In the genomic region with DNA sequence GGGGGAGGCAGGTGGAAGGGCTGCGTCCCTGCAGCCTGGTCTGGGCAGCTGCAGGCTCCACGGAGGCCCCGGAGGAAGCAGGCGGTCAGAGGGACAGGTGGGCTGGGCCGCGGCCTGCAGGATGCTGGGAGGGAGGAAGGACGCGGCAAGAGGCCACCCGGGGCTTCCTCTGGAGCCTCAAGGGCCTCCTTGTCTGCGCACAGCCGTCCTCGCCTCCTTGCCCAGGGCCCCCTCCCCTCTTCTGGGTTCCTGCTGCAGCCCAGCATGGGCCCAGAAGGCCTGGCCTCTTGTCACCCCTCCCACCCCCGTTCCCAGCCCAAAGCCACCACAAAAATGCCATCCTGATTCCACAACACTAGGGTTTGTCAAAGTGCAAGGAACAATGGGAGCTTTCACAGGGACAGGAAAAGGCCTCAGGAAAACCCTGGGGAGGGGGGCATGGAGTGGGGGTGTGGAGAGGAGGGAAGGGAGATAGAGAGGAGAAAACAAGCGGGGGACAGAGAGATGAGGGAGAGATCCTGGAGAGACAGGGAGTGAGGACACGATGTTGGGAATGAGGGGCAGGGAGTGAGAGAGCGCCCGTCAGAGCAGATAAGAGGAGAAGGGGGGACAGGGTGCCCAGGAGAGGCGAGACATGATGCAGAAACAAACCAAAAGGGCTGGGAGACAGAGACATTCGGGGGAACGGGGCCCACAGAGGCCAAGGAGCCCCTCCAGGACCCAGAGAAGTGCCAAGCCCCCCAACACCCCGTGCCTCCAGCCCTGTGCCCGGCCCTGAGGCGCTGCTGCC, we compare ENCODE assay signal across 9 cellular contexts. TPM values are rescaled to one million over a fixed set of nuclear protein-coding genes. Genes with fewer than 3 reads are reported as not detected.
DNase-seq lines count a peak whose midpoint lies in the region; ATAC-seq and TF ChIP-seq lines count a peak whose summit lies in the region.
"Had no signal": no experiment of that assay in that cellular context is flagged by ENCODE, and none has a peak within 500 bp of the region (broad histone marks: within the 10 kb centered on the region; RNA-seq: fewer than 3 reads in every experiment).

No MANE protein-coding gene starts in this region.

- peak overlapping the region; percentile 36 for H3K27ac ChIP-seq in PC-3 (ENCODE audit: low read length)
- peak overlapping the region; percentile 65 to 76 for H3K27ac ChIP-seq in esophagus (ENCODE audit: low read depth in 2 of 2, low read length in 1 of 2)
- peak overlapping the region; percentile 72 to 89 for H3K27ac ChIP-seq in testis

- peaks cover 28% of the 10 kb centered on the region for H3K4me1 ChIP-seq in PC-3 (ENCODE audit: insufficient read depth, low read length)
- H3K4me1 ChIP-seq in esophagus (ENCODE audit: control insufficient read depth in 2 of 2, insufficient read depth in 2 of 2, low read length in 1 of 2), result peaks cover 14 to 34% of the 10 kb centered on the region in 2 donors
- H3K4me1 ChIP-seq in testis, result no peaks in the 10 kb centered on the region

- BruUV-seq in PC-3 (replicated peaks; lab: Mats Ljungman, UMichigan), result no TSS peak

- H3K9ac ChIP-seq in PC-3 (ENCODE audit: low read length), result 0 out of 2 replicates have a peak overlapping the region, but pooled peaks have one; percentile 1

- TF ChIP-seq CTCF in PC-3 (conservative IDR thresholded peaks at IDR 0.05; ENCODE audit: low read depth, low read length) (no peak), testis (IDR thresholded peaks at IDR 0.05) (no peak)

- H3K9me3 ChIP-seq in PC-3 (ENCODE audit: low read length) (no peaks in the 10 kb centered on the region), esophagus (ENCODE audit: control insufficient read depth in 2 of 2, insufficient read depth in 1 of 2, low read depth in 1 of 2, low read length in 1 of 2) (no peaks in the 10 kb centered on the region), testis (no peaks in the 10 kb centered on the region)
- H3K9me3 ChIP-seq: MG63 had no signal

- no peaks in the 10 kb centered on the region for H3K9me3 Mint-ChIP-seq in activated naive CD4-positive, alpha-beta T cell treated with anti-CD3 and anti-CD28 coated beads, Interleukin-2, amount 50 U/mL, for 72 hours

- no peaks in the 10 kb centered on the region for H3K36me3 Mint-ChIP-seq in activated naive CD4-positive, alpha-beta T cell treated with anti-CD3 and anti-CD28 coated beads, Interleukin-2, amount 50 U/mL, for 72 hours

- H3K79me2 ChIP-seq in PC-3 (ENCODE audit: low read length), result no peaks in the 10 kb centered on the region

- H3F3A ChIP-seq in PC-3 (ENCODE audit: low read length, unreplicated experiment), result no peaks in the 10 kb centered on the region

- H3K36me3 ChIP-seq in PC-3 (ENCODE audit: low read depth, low read length), result no peaks in the 10 kb centered on the region; the same call in 1 of the 2 replicates
- H3K36me3 ChIP-seq in esophagus (ENCODE audit: control insufficient read depth in 2 of 2, insufficient read depth in 2 of 2, low read length in 1 of 2), result no peaks in the 10 kb centered on the region
- H3K36me3 ChIP-seq in testis (ENCODE audit: low read depth, missing control alignments), result no peaks in the 10 kb centered on the region
- H3K36me3 ChIP-seq: MG63 had no signal

- H2AFZ ChIP-seq in PC-3 (ENCODE audit: low read length), result no peak overlapping the region

- H3K27me3 ChIP-seq in PC-3 (ENCODE audit: low read length) (no peaks in the 10 kb centered on the region), esophagus (ENCODE audit: control insufficient read depth in 1 of 2, insufficient read depth in 2 of 2, low read length in 2 of 2) (no peaks in the 10 kb centered on the region), testis (no peaks in the 10 kb centered on the region)
- H3K27me3 ChIP-seq: MG63 had no signal

- H3K4me3 ChIP-seq in PC-3 (ENCODE audit: low read length) (no peak overlapping the region), esophagus (ENCODE audit: low read depth in 1 of 2, low read length in 2 of 2) (no peak overlapping the region), testis (no peak overlapping the region)
- H3K4me3 ChIP-seq: MG63 had no signal

- no peak overlapping the region for H3K27ac Mint-ChIP-seq in activated naive CD4-positive, alpha-beta T cell treated with anti-CD3 and anti-CD28 coated beads, Interleukin-2, amount 50 U/mL, for 72 hours

- TF ChIP-seq POLR2A in testis (IDR thresholded peaks at IDR 0.05), result no peak

- peak; percentile 27 for ATAC-seq in PC-3
- no peak for ATAC-seq in activated naive CD4-positive, alpha-beta T cell treated with anti-CD3 and anti-CD28 coated beads, Interleukin-2, amount 50 U/mL, for 72 hours

- intact Hi-C loops in PC-3 (cut with micrococcal nuclease), result loop anchor here (1.0 kb wide), 2 partner anchors 41 to 85 kb away; no protein-coding TSS in a partner anchor
- intact Hi-C loops in testis (cut with DNase I; ENCODE audit: low total_unique reads), result loop anchor here (10.0 kb wide), 1 partner anchor 61 kb away; no protein-coding TSS in a partner anchor

- CTCF ChIA-PET in PC-3 (lab: Charles Lee), result interaction anchor here (0.5 to 1.0 kb wide), 3 partner anchors 30 to 64 kb away, joined by 3 to 8 read pairs (median 4); no protein-coding TSS in a partner anchor

- H4K20me1 ChIP-seq in PC-3 (ENCODE audit: low read length), result no peaks in the 10 kb centered on the region

- H3K9me2 ChIP-seq in PC-3 (replicated peaks; ENCODE audit: low read length), result no peaks in the 10 kb centered on the region

- H3K4me2 ChIP-seq in PC-3 (ENCODE audit: low read length), result peak overlapping the region; percentile 27

- DNase-seq in PC-3, result peak; percentile 82
- DNase-seq in lung microvascular endothelial cell (ENCODE audit: low read depth in 2 of 2), result peak; percentile 35 to 56
- DNase-seq in testis, result peak; percentile 53
- no peak for DNase-seq in activated CD8-positive, alpha-beta memory T cell treated with anti-CD3 and anti-CD28 coated beads for 24 hours
- no peak for DNase-seq in AG08395 (ENCODE audit: low spot score)
- DNase-seq in activated naive CD4-positive, alpha-beta T cell treated with anti-CD3 and anti-CD28 coated beads, Interleukin-2, amount 50 U/mL, for 72 hours (ENCODE audit: low spot score in 2 of 2), result no peak
- DNase-seq in NCI-H146 treated with DMSO at 0.1 percent for 48 hours (lab: John Stamatoyannopoulos, UW; ENCODE audit: unreplicated experiment), result no peak
- DNase-seq: MG63 had no signal

- 54 to 59% methylated on average over 19 to 23 of the region's 23 CpGs for WGBS in esophagus, 2 donors
- 28 to 41% methylated on average over 16 to 22 of the region's 23 CpGs for WGBS in testis, 2 donors

- POLR2A ChIA-PET in PC-3 (lab: Charles Lee; ENCODE audit: unreplicated experiment), result no interaction called here

RNA-seq across cellular contexts. Expression of gene ZCCHC24, which starts 41.8 kb away (rescaled TPM):
- total RNA-seq in PC-3 (2014; rRNA removed) (32.9 and 40.7 TPM in 2 replicates), lung microvascular endothelial cell (2.8 and 4.0 TPM in 2 replicates), testis (10 to 100 TPM; 31.3 to 38.6 TPM)
- polyA plus RNA-seq in esophagus (1 to 10 TPM; 3.3 to 6.5 TPM), testis (ENCODE audit: insufficient read depth, low read depth, low replicate concordance) (27.7 TPM)
- total RNA-seq in activated naive CD4-positive, alpha-beta T cell treated with anti-CD3 and anti-CD28 coated beads, Interleukin-2, amount 50 U/mL, for 72 hours, result under 1 TPM; 0.43 to 0.74 TPM

RNA-seq across cellular contexts. Expression of gene PPIF, which starts 56.4 kb away (rescaled TPM):
- total RNA-seq in PC-3 (2014; rRNA removed) (381 and 472 TPM in 2 replicates), lung microvascular endothelial cell (10.9 and 13.1 TPM in 2 replicates), testis (100 to 1,000 TPM in 1 of 2 donors, 10 to 100 TPM in 1; 82.1 to 106 TPM)
- polyA plus RNA-seq in esophagus (10 to 100 TPM; 38.4 to 57.4 TPM), testis (ENCODE audit: insufficient read depth, low read depth, low replicate concordance) (80.1 TPM)
- total RNA-seq in activated naive CD4-positive, alpha-beta T cell treated with anti-CD3 and anti-CD28 coated beads, Interleukin-2, amount 50 U/mL, for 72 hours, result 100 to 1,000 TPM in 1 of 2 donors, 10 to 100 TPM in 1; 60.2 to 144 TPM

Comparison
In these comparisons a context has a peak if more than half of its experiments do, and no peak if none do; other contexts are left out.
1. DNase-seq: peak in PC-3 (single experiment), lung microvascular endothelial cell (2 of 2) and testis (single experiment); none in activated CD8-positive, alpha-beta memory T cell treated with anti-CD3 and anti-CD28 coated beads for 24 hours (single experiment), AG08395 (single experiment), activated naive CD4-positive, alpha-beta T cell treated with anti-CD3 and anti-CD28 coated beads, Interleukin-2, amount 50 U/mL, for 72 hours (0 of 2) and NCI-H146 treated with DMSO at 0.1 percent for 48 hours (single experiment).
2. Peak in every context shown above with its lines, with median percentiles within 50 percentile points of each other: H3K27ac ChIP-seq.